ENCODE assay signal across 1 cellular context in the genomic region with DNA sequence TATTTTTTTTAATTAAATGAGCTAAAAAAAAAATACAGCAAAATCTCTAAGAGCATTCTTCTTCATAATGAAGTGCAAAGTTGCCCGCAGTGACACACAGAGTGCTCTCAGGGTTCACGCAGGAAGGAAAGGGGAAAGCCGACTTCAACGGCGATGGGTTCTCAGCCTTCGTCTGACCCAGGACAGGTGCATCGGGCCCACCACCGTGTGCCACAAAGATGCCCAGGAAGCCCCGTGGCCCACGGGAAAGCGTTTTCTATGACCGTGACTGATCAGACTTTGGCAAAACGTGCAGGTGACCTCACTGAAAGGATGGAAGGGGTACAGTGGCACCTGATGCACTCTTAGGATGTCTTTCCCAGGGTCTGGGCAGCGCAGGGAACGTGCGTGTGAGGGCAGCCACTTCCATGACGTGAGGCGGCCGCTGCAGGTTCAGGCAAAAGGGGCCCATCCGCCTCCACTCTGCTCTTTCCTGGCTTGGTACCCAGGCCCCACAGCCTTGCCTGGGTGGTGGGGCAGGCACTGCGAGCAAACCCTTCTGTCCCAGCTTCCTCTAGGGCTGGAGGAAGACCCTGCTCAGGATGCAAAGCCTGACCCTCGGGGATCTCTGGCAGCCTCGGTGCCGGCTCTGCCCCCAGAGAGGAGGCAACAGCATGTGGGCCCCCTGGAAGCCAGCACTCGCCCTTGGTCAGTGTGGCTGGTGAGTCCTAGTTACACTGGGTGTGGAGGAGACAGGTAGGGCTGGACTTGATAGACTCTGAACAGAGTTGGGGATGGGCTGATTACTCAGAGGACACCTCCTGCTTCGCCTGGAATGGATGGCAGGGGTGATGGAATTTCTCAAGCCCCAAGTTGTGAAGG.
TF ChIP-seq lines count a peak whose summit lies in the region.

No MANE protein-coding gene starts in this region.

TF ChIP-seq in HepG2, 621 proteins besides CTCF, POLR2A, EP300 and RAD21:
- TF ChIP-seq ZNF546 (CRISPR knock-in tag; conservative IDR thresholded peaks at IDR 0.05), result no peak
- no peak for TF ChIP-seq MTA3 (CRISPR knock-in tag; IDR thresholded peaks at IDR 0.05)
- 0 out of 2 replicates have a peak, but pooled peaks have one; percentile 30 for TF ChIP-seq NRL (CRISPR knock-in tag; IDR thresholded peaks at IDR 0.05; ENCODE audit: borderline replicate concordance)
- TF ChIP-seq ZNF672 (CRISPR knock-in tag; IDR thresholded peaks at IDR 0.05), result no peak
- TF ChIP-seq, protein P1, sequence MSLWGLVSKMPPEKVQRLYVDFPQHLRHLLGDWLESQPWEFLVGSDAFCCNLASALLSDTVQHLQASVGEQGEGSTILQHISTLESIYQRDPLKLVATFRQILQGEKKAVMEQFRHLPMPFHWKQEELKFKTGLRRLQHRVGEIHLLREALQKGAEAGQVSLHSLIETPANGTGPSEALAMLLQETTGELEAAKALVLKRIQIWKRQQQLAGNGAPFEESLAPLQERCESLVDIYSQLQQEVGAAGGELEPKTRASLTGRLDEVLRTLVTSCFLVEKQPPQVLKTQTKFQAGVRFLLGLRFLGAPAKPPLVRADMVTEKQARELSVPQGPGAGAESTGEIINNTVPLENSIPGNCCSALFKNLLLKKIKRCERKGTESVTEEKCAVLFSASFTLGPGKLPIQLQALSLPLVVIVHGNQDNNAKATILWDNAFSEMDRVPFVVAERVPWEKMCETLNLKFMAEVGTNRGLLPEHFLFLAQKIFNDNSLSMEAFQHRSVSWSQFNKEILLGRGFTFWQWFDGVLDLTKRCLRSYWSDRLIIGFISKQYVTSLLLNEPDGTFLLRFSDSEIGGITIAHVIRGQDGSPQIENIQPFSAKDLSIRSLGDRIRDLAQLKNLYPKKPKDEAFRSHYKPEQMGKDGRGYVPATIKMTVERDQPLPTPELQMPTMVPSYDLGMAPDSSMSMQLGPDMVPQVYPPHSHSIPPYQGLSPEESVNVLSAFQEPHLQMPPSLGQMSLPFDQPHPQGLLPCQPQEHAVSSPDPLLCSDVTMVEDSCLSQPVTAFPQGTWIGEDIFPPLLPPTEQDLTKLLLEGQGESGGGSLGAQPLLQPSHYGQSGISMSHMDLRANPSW (CRISPR knock-in tag; IDR thresholded peaks at IDR 0.05; ENCODE audit: borderline replicate concordance), result no peak
- TF ChIP-seq SMC3 (IDR thresholded peaks at IDR 0.05; ENCODE audit: low read length), result no peak
